ENCODE assay signal across 8 cellular contexts in the genomic region with DNA sequence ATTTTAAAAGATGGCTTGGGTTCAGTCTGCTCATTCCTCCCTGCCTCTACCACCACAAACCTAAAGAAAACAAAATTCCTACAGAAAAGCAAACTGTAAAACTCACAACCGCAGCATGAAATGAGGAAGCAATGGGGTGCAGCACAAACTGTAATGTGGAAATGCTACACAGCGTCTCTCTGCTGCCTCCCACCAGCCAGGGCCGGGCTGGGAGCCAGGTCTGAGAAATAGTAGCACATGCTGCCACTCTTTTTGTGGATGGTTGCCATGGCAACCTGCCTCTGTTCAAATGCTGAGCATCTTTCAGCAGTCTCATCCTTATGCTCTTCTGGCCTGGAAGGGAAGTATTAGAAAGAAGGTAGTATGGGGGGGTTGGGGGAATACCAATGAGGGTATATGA. TPM values are rescaled to one million over a fixed set of nuclear protein-coding genes. Genes with fewer than 3 reads are reported as not detected.
DNase-seq lines count a peak whose midpoint lies in the region; ATAC-seq and TF ChIP-seq lines count a peak whose summit lies in the region.

No MANE protein-coding gene starts in this region.

- no peaks in the 10 kb centered on the region for H3K9me3 ChIP-seq in Peyer's patch
- H3K9me3 ChIP-seq in mesodermal cell (ENCODE audit: control insufficient read depth, low read length), result no peaks in the 10 kb centered on the region
- H3K9me3 ChIP-seq in prostate gland, result no peaks in the 10 kb centered on the region

- WGBS in mesodermal cell (ENCODE audit: insufficient coverage in 2 of 2), 2 experiments, result 26 to 37% methylated on average over 3 of the region's 3 CpGs
- WGBS in prostate gland, result 9% methylated on average over 3 of the region's 3 CpGs

- H3K27me3 Mint-ChIP-seq in HFFc6 (ENCODE audit: insufficient read depth) (no peaks in the 10 kb centered on the region; the same call in none of the 2 replicates), immature natural killer cell (ENCODE audit: low read depth in 3 of 3) (peaks cover 0 to 2% (median 0%) of the 10 kb centered on the region in 3 donors)

- H3K4me1 ChIP-seq in Peyer's patch (no peaks in the 10 kb centered on the region), mesodermal cell (ENCODE audit: control insufficient read depth, insufficient read depth, low read length, poor library complexity, severe bottlenecking) (peaks cover 8% of the 10 kb centered on the region), prostate gland (replicated peaks) (no peaks in the 10 kb centered on the region)

- H3K4me3 Mint-ChIP-seq in HFFc6, result peak overlapping the region; percentile 45
- no peak overlapping the region for H3K4me3 Mint-ChIP-seq in immature natural killer cell

- no peaks in the 10 kb centered on the region for H3K27me3 ChIP-seq in Peyer's patch
- H3K27me3 ChIP-seq in prostate gland (replicated peaks; ENCODE audit: insufficient read depth), result no peaks in the 10 kb centered on the region

- H3K27ac Mint-ChIP-seq in HFFc6, result peak overlapping the region; percentile 71
- no peak overlapping the region for H3K27ac Mint-ChIP-seq in immature natural killer cell

- H3K36me3 ChIP-seq in Peyer's patch (no peaks in the 10 kb centered on the region), mesodermal cell (ENCODE audit: control insufficient read depth, insufficient read depth, low read length) (no peaks in the 10 kb centered on the region), prostate gland (no peaks in the 10 kb centered on the region)

- intact Hi-C loops in prostate gland (cut with DNase I), result no loop called here

- H3K27ac ChIP-seq in Peyer's patch, result peak overlapping the region in 2 of 4 donors; percentile 16 to 44
- H3K27ac ChIP-seq in mesodermal cell (ENCODE audit: low read depth, low read length, severe bottlenecking), result peak overlapping the region; percentile 53
- H3K27ac ChIP-seq in prostate gland, result no peak overlapping the region

- no peak for ATAC-seq in HG03457 (IDR thresholded peaks at IDR 0.05; ENCODE audit: unreplicated experiment)

- TF ChIP-seq POLR2A in Peyer's patch (IDR thresholded peaks at IDR 0.05) (no peak), prostate gland (IDR thresholded peaks at IDR 0.05) (no peak)

- H3K4me3 ChIP-seq in Peyer's patch, result no peak overlapping the region
- H3K4me3 ChIP-seq in mesodermal cell (ENCODE audit: extremely low read depth, insufficient read depth, low read length, poor library complexity, severe bottlenecking), result no peak overlapping the region
- H3K4me3 ChIP-seq in prostate gland, result no peak overlapping the region

- TF ChIP-seq CTCF in HFFc6 (IDR thresholded peaks at IDR 0.05), result peak; percentile 29
- no peak for TF ChIP-seq CTCF in Peyer's patch (IDR thresholded peaks at IDR 0.05)
- no peak for TF ChIP-seq CTCF in prostate gland (IDR thresholded peaks at IDR 0.05)

- no peaks in the 10 kb centered on the region for H3K9me3 Mint-ChIP-seq in HFFc6
- no peaks in the 10 kb centered on the region for H3K9me3 Mint-ChIP-seq in immature natural killer cell

- H3K36me3 Mint-ChIP-seq in HFFc6 (ENCODE audit: low read depth) (no peaks in the 10 kb centered on the region), immature natural killer cell (peaks cover 0 to 7% (median 0%) of the 10 kb centered on the region in 3 donors)

- DNase-seq in EL (peak; percentile 54), HFFc6 (peak; percentile 91), Peyer's patch (peak in 2 of 3 donors; percentile 59 to 72), ecto neural progenitor cell (ENCODE audit: low spot score) (peak; percentile 77), immature natural killer cell (no peak), prostate gland (ENCODE audit: low spot score) (no peak)

- peaks cover 27% of the 10 kb centered on the region for H3K4me1 Mint-ChIP-seq in HFFc6 (ENCODE audit: low read depth)
- H3K4me1 Mint-ChIP-seq in immature natural killer cell, result peaks cover 1 to 8% of the 10 kb centered on the region in 2 donors

RNA-seq across cellular contexts. Expression of gene EOMES, which starts 55.4 kb away (rescaled TPM):
- not detected for total RNA-seq in HFFc6 (2021; fragmentation: NEBNext Ultra II Directional; extraction: Animal tissue kit (Norgen Biotek cat#: 25700))
- total RNA-seq in Peyer's patch, result under 1 TPM in 1 of 4 donors, not detected in 3; 0.70 TPM
- polyA plus RNA-seq in mesodermal cell (2013, experiment 1 of 2), result 1.2 TPM
- polyA plus RNA-seq in mesodermal cell (2013, experiment 2 of 2), result 0.56 TPM
- 100 to 1,000 TPM in 2 of 3 donors, 10 to 100 TPM in 1; 96.5 to 189 (median 158) TPM for polyA plus RNA-seq in immature natural killer cell
- under 1 TPM in 1 of 2 donors, not detected in 1; 0.46 TPM for total RNA-seq in prostate gland

Comparison
In these comparisons a context has a peak if more than half of its experiments do, and no peak if none do; other contexts are left out.
1. DNase-seq: peak in EL (single experiment), HFFc6 (single experiment), Peyer's patch (2 of 3) and ecto neural progenitor cell (single experiment); none in immature natural killer cell (0 of 3) and prostate gland (single experiment).